In the genomic region with DNA sequence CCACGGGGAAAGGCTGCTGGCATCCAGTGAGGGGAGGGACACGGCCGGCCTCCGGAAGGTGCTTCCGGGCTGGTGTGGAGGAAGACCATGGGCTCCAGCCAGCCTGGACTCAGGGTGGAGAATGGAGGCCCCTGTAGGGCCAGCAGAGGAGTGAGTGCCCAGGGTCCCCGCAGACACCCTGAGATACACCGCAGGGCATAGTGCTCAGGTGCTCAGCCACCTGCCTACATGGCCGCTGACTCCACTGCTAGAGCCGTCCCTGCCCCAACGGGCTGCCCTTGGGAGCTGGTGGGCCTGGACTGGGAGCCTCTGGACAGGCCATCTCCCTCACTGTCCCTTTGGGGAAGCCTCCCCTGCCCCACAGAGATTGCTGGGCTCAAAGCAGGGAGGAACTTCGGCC, we compare ENCODE assay signal across 16 cellular contexts. TPM values are rescaled to one million over a fixed set of nuclear protein-coding genes. Genes with fewer than 3 reads are reported as not detected.
DNase-seq lines count a peak whose midpoint lies in the region; ATAC-seq and TF ChIP-seq lines count a peak whose summit lies in the region.
"Had no signal": no experiment of that assay in that cellular context is flagged by ENCODE, and none has a peak within 500 bp of the region (broad histone marks: within the 10 kb centered on the region; RNA-seq: fewer than 3 reads in every experiment).

No MANE protein-coding gene starts in this region.

- H3K36me3 Mint-ChIP-seq in GM23338 (ENCODE audit: low read depth) = peaks cover 11% of the 10 kb centered on the region
- H3K36me3 Mint-ChIP-seq in WTC11 = peaks cover 12% of the 10 kb centered on the region
- H3K36me3 Mint-ChIP-seq: CD14-positive monocyte; CD4-positive, alpha-beta memory T cell had no signal

- no peak overlapping the region for H2BK15ac ChIP-seq in neuronal stem cell (ENCODE audit: low read length)

- H3K4me2 ChIP-seq in GM23338 = no peak overlapping the region
- H3K4me2 ChIP-seq in neuronal stem cell (ENCODE audit: insufficient read depth, low read length, poor library complexity, severe bottlenecking) = no peak overlapping the region
- H3K4me2 ChIP-seq: BLaER1 had no signal

- no peak overlapping the region for H3K14ac ChIP-seq in neuronal stem cell (ENCODE audit: low read length)

- H2BK120ac ChIP-seq in neuronal stem cell (ENCODE audit: low read depth, low read length) = no peak overlapping the region

- H2AK5ac ChIP-seq in neuronal stem cell (ENCODE audit: low read depth, low read length) = no peak overlapping the region

- POLR2A ChIA-PET in WTC11 (lab: Charles Lee) = no interaction called here

- 0 out of 2 replicates have a peak, but pooled peaks cover 8% of the 10 kb centered on the region for H3K27me3 ChIP-seq in GM23338 (ENCODE audit: insufficient read depth)
- H3K27me3 ChIP-seq in neuronal stem cell (ENCODE audit: control insufficient read depth in 3 of 3, insufficient read depth in 3 of 3, low read depth in 1 of 3, low read length in 3 of 3) = peaks cover 0 to 6% (median 0%) of the 10 kb centered on the region in 3 experiments
- no peaks in the 10 kb centered on the region for H3K27me3 ChIP-seq in upper lobe of right lung
- no peaks in the 10 kb centered on the region for H3K27me3 ChIP-seq in adrenal gland
- H3K27me3 ChIP-seq: BLaER1 had no signal

- ATAC-seq in GM23338 (no peak), WTC11 (no peak), upper lobe of right lung (peak; percentile 8)

- intact Hi-C loops in upper lobe of right lung (cut with DNase I) (no loop called here), adrenal gland (cut with DNase I) (no loop called here)

- peaks cover 29% of the 10 kb centered on the region for H3K4me1 ChIP-seq in GM23338 (ENCODE audit: insufficient read depth)
- no peaks in the 10 kb centered on the region for H3K4me1 ChIP-seq in neuronal stem cell (ENCODE audit: control insufficient read depth in 2 of 2, insufficient read depth in 1 of 2, low read depth in 1 of 2, low read length in 2 of 2)
- H3K4me1 ChIP-seq in upper lobe of right lung = no peaks in the 10 kb centered on the region
- peaks cover 0 to 9% of the 10 kb centered on the region in 2 donors for H3K4me1 ChIP-seq in adrenal gland (replicated peaks in 1 of 2)
- H3K4me1 ChIP-seq: BLaER1 had no signal

- WGBS in neuronal stem cell (ENCODE audit: extremely low coverage in 2 of 2, insufficient read length in 2 of 2, insufficient replicate concordance in 1 of 2), 2 donors = no CpG with 5 or more reads among the region's 11 CpGs
- 75 to 95% (median 93%) methylated on average over 1 to 11 of the region's 11 CpGs for WGBS in adrenal gland, 4 donors

- H3K27ac Mint-ChIP-seq in GM23338 = no peak overlapping the region
- no peak overlapping the region for H3K27ac Mint-ChIP-seq in WTC11
- H3K27ac Mint-ChIP-seq: CD14-positive monocyte; CD4-positive, alpha-beta memory T cell had no signal

- no peaks in the 10 kb centered on the region for H3K79me2 ChIP-seq in GM23338 (replicated peaks; ENCODE audit: insufficient read depth)

- no peaks in the 10 kb centered on the region for H3K9me3 ChIP-seq in neuronal stem cell (replicated peaks in 1 of 2; ENCODE audit: control insufficient read depth in 2 of 2, insufficient read depth in 1 of 2, low read depth in 1 of 2, low read length in 2 of 2)
- no peaks in the 10 kb centered on the region for H3K9me3 ChIP-seq in upper lobe of right lung
- H3K9me3 ChIP-seq in adrenal gland (replicated peaks in 1 of 3) = no peaks in the 10 kb centered on the region
- H3K9me3 ChIP-seq: HAP-1 had no signal

- DNase-seq in GM23338 (ENCODE audit: low spot score) = no peak
- no peak for DNase-seq in WTC11 (ENCODE audit: low spot score)
- DNase-seq in neuronal stem cell (ENCODE audit: low spot score) = no peak
- DNase-seq in upper lobe of right lung = peak; percentile 48
- DNase-seq in DMS79 treated with DMSO at 0.1 percent for 48 hours (lab: John Stamatoyannopoulos, UW) = no peak
- DNase-seq in stimulated activated CD4-positive, alpha-beta T cell treated with anti-CD3 and anti-CD28 coated beads, Interleukin-15, amount 100 ng/mL, for 24 hours = no peak
- no peak for DNase-seq in adrenal gland
- DNase-seq: 8988T; CD4-positive, alpha-beta memory T cell; DMS153; DMS79; GF-D8; GOT3 had no signal

- no peak for TF ChIP-seq POLR2A in adrenal gland (IDR thresholded peaks at IDR 0.05)

- H4K20me1 ChIP-seq in GM23338 (replicated peaks; ENCODE audit: insufficient read depth) = no peaks in the 10 kb centered on the region
- H4K20me1 ChIP-seq: BLaER1 had no signal

- H3K27me3 Mint-ChIP-seq in GM23338 (ENCODE audit: insufficient read depth, low read depth, poor library complexity) (peaks cover 24% of the 10 kb centered on the region), WTC11 (ENCODE audit: low read depth) (peaks cover 20% of the 10 kb centered on the region)

- H2AFZ ChIP-seq in GM23338 (peak overlapping the region; percentile 86), neuronal stem cell (ENCODE audit: low read length) (no peak overlapping the region)

- no peak overlapping the region for H3K4me3 Mint-ChIP-seq in GM23338
- no peak overlapping the region for H3K4me3 Mint-ChIP-seq in WTC11
- H3K4me3 Mint-ChIP-seq: CD14-positive monocyte; CD4-positive, alpha-beta memory T cell had no signal

- peak overlapping the region; percentile 39 for H3K18ac ChIP-seq in neuronal stem cell (ENCODE audit: low read length)

- H2BK12ac ChIP-seq in neuronal stem cell (ENCODE audit: low read length) = no peak overlapping the region

- TF ChIP-seq CTCF in GM23338 (conservative IDR thresholded peaks at IDR 0.05; ENCODE audit: low read depth in 2 of 2) (no peak), WTC11 (IDR thresholded peaks at IDR 0.05) (no peak), upper lobe of right lung (IDR thresholded peaks at IDR 0.05) (no peak), adrenal gland (IDR thresholded peaks at IDR 0.05) (no peak)

- no peak overlapping the region for H3K9ac ChIP-seq in neuronal stem cell (ENCODE audit: low read depth, low read length, poor library complexity)
- H3K9ac ChIP-seq: BLaER1 had no signal

- peaks cover 15% of the 10 kb centered on the region for H3F3A ChIP-seq in GM23338 (replicated peaks; ENCODE audit: low read depth)

- no peak overlapping the region for H2BK5ac ChIP-seq in neuronal stem cell (ENCODE audit: low read length)

- H3K9me2 ChIP-seq in GM23338 (ENCODE audit: insufficient read depth) = 0 out of 2 replicates have a peak, but pooled peaks cover 4% of the 10 kb centered on the region

- H3K27ac ChIP-seq in GM23338 (ENCODE audit: low read depth) (no peak overlapping the region), neuronal stem cell (replicated peaks; ENCODE audit: low read length) (no peak overlapping the region), upper lobe of right lung (no peak overlapping the region), adrenal gland (no peak overlapping the region)
- H3K27ac ChIP-seq: BLaER1 had no signal

- CTCF ChIA-PET in WTC11 (lab: Charles Lee) = no interaction called here

- H4K91ac ChIP-seq in neuronal stem cell (ENCODE audit: low read depth, low read length, poor library complexity) = no peak overlapping the region

- H3K36me3 ChIP-seq in GM23338 (ENCODE audit: insufficient read depth) (no peaks in the 10 kb centered on the region), neuronal stem cell (replicated peaks in 1 of 2; ENCODE audit: control insufficient read depth in 2 of 2, insufficient read depth in 2 of 2, low read length in 2 of 2) (no peaks in the 10 kb centered on the region), upper lobe of right lung (no peaks in the 10 kb centered on the region), adrenal gland (replicated peaks in 1 of 2) (no peaks in the 10 kb centered on the region)
- H3K36me3 ChIP-seq: BLaER1, HAP-1 had no signal

- H3K4ac ChIP-seq in neuronal stem cell (ENCODE audit: low read length) = no peak overlapping the region

- H3K4me3 ChIP-seq in GM23338 (no peak overlapping the region), neuronal stem cell (ENCODE audit: low read length in 2 of 2) (no peak overlapping the region), upper lobe of right lung (no peak overlapping the region), adrenal gland (no peak overlapping the region)
- H3K4me3 ChIP-seq: BLaER1, HAP-1 had no signal

- H3K4me1 Mint-ChIP-seq in GM23338 = peaks cover 33% of the 10 kb centered on the region
- peaks cover 40% of the 10 kb centered on the region for H3K4me1 Mint-ChIP-seq in WTC11
- H3K4me1 Mint-ChIP-seq: CD14-positive monocyte; CD4-positive, alpha-beta memory T cell had no signal

- H3K23ac ChIP-seq in neuronal stem cell (ENCODE audit: low read depth, low read length, poor library complexity) = no peak overlapping the region

- peaks cover 12% of the 10 kb centered on the region for H3K9me3 Mint-ChIP-seq in GM23338
- H3K9me3 Mint-ChIP-seq in WTC11 = peaks cover 7% of the 10 kb centered on the region
- H3K9me3 Mint-ChIP-seq: CD4-positive, alpha-beta memory T cell had no signal

- no peak overlapping the region for H4K8ac ChIP-seq in neuronal stem cell (ENCODE audit: low read depth, low read length)

- no peaks in the 10 kb centered on the region for H3K79me1 ChIP-seq in neuronal stem cell (ENCODE audit: low read depth, low read length)

TF ChIP-seq in GM23338, 12 proteins besides CTCF, POLR2A, EP300 and RAD21 (continues in another document):
- TF ChIP-seq ZNF331 (CRISPR knock-in tag; IDR thresholded peaks at IDR 0.05; ENCODE audit: low read depth) (no peak), CREB1 (CRISPR knock-in tag; IDR thresholded peaks at IDR 0.05; ENCODE audit: low read depth) (no peak), ZNF114 (CRISPR knock-in tag; IDR thresholded peaks at IDR 0.05) (no peak)

TF ChIP-seq in WTC11, 78 proteins besides CTCF, POLR2A, EP300 and RAD21 (continues in another document):
- TF ChIP-seq E2F5 (CRISPR knock-in tag; IDR thresholded peaks at IDR 0.05) = 0 out of 2 replicates have a peak, but pooled peaks have one; percentile 7
- TF ChIP-seq TCF7 (CRISPR knock-in tag; IDR thresholded peaks at IDR 0.05; ENCODE audit: low read depth) = no peak

RNA-seq across cellular contexts. Expression of gene SNTG2, which starts 28.4 kb away (rescaled TPM):
- 56.0 and 60.4 TPM in 2 replicates for total RNA-seq in GM23338 (2014; rRNA removed; shearing (Covaris generic))
- polyA plus RNA-seq in GM23338 (2016; fragmentation: Nextera tagmentation; extraction: Ambion mirVana) (21.6 and 27.5 TPM in 2 replicates), adrenal gland (1 to 10 TPM in 1 of 3 donors, under 1 TPM in 2; 0.48 to 1.5 (median 0.72) TPM)
- total RNA-seq in WTC11 (2021) (20.5 to 30.1 TPM (median 27.8 TPM) in 3 replicates), upper lobe of right lung (3.6 TPM), adrenal gland (1 to 10 TPM in 4 of 8 donors, under 1 TPM in 3, not detected in 1; 0.26 to 4.3 (median 1.1) TPM)
- polyA plus RNA-seq in neuronal stem cell (2013, experiment 1 of 2) = 2.0 TPM
- polyA plus RNA-seq in neuronal stem cell (2013, experiment 2 of 2) = 1.6 TPM
- polyA plus RNA-seq: CD14-positive monocyte had no signal
